Comparison of ENCODE assay signal across 10 cellular contexts in genomic region chr5:96432245-96433065, GRCh38. TPM values are rescaled to one million over a fixed set of nuclear protein-coding genes. Genes with fewer than 3 reads are reported as not detected.
DNase-seq lines count a peak whose midpoint lies in the region; ATAC-seq and TF ChIP-seq lines count a peak whose summit lies in the region.
"Had no signal": no experiment of that assay in that cellular context is flagged by ENCODE, and none has a peak within 500 bp of the region (broad histone marks: within the 10 kb centered on the region; RNA-seq: fewer than 3 reads in every experiment).

No MANE protein-coding gene starts in this region.

- peak overlapping the region; percentile 48 for H3K23ac ChIP-seq in mesendoderm (ENCODE audit: low read length)

- peak overlapping the region; percentile 44 for H3K56ac ChIP-seq in mesendoderm (ENCODE audit: low read length)

- no peaks in the 10 kb centered on the region for H3K36me3 ChIP-seq in BE2C
- H3K36me3 ChIP-seq in mesendoderm (ENCODE audit: control insufficient read depth, insufficient read depth, low read length): no peaks in the 10 kb centered on the region

- no peak overlapping the region for H3K18ac ChIP-seq in mesendoderm (ENCODE audit: low read length)

- H3K79me2 ChIP-seq in mesendoderm (ENCODE audit: control insufficient read depth, insufficient read depth, low read length): no peaks in the 10 kb centered on the region

- H2BK5ac ChIP-seq in mesendoderm (ENCODE audit: low read length): no peak overlapping the region

- ATAC-seq in HG03342 (IDR thresholded peaks at IDR 0.05; ENCODE audit: unreplicated experiment) (peak; percentile 45), HG02885 (IDR thresholded peaks at IDR 0.05; ENCODE audit: poor library complexity, unreplicated experiment) (no peak)

- H3K4me1 ChIP-seq in BE2C (no peaks in the 10 kb centered on the region), mesendoderm (ENCODE audit: control insufficient read depth, low read depth, low read length) (no peaks in the 10 kb centered on the region)

- H3K9me3 ChIP-seq in BE2C: no peaks in the 10 kb centered on the region

- DNase-seq in BE2C (peak; percentile 71), SW480 (ENCODE audit: low spot score) (peak; percentile 42), mesendoderm (peak; percentile 78), putamen (ENCODE audit: low spot score) (no peak), activated gamma-delta T cell treated with Interleukin-2 at 50 U/mL for 16 hours (no peak), mesenteric fat pad (ENCODE audit: low spot score) (no peak)

- no peak overlapping the region for H3K9ac ChIP-seq in mesendoderm (ENCODE audit: low read length)

- peaks cover 13% of the 10 kb centered on the region for H3K27me3 ChIP-seq in BE2C
- peaks cover 6% of the 10 kb centered on the region for H3K27me3 ChIP-seq in mesendoderm (ENCODE audit: insufficient read depth, low read length, poor library complexity)

- TF ChIP-seq CTCF in BE2C (IDR thresholded peaks at IDR 0.05; ENCODE audit: low read depth, low read length): no peak

- H2AK5ac ChIP-seq in mesendoderm (ENCODE audit: low read length): no peak overlapping the region

- no peak overlapping the region for H4K5ac ChIP-seq in mesendoderm (ENCODE audit: low read length)

- peak overlapping the region; percentile 67 for H3K4me3 ChIP-seq in BE2C (ENCODE audit: low read depth, low read length)
- H3K4me3 ChIP-seq in mesendoderm (ENCODE audit: low read length): peak overlapping the region; percentile 61
- H3K4me3 ChIP-seq: skin epidermis had no signal

- H2BK15ac ChIP-seq in mesendoderm (replicated peaks; ENCODE audit: low read depth): no peak overlapping the region

- no peak overlapping the region for H3K4ac ChIP-seq in mesendoderm (ENCODE audit: low read depth, low read length)

- no CpG with 5 or more reads among the region's 38 CpGs for WGBS in mesendoderm (ENCODE audit: extremely low coverage, insufficient coverage, low lambda C conversion rate)

- peak overlapping the region; percentile 99 for H3K4me2 ChIP-seq in mesendoderm (ENCODE audit: low read length)

- no peak overlapping the region for H4K8ac ChIP-seq in mesendoderm (ENCODE audit: low read depth, low read length)

- no peak overlapping the region for H2BK120ac ChIP-seq in mesendoderm (ENCODE audit: low read depth, low read length)

- no peak overlapping the region for H3K27ac ChIP-seq in mesendoderm (ENCODE audit: low read depth, low read length)
- H3K27ac ChIP-seq: skin epidermis had no signal

- H3K79me1 ChIP-seq in mesendoderm (ENCODE audit: low read length): no peaks in the 10 kb centered on the region

RNA-seq across cellular contexts. Expression of gene PCSK1, which starts 0.6 kb away (rescaled TPM):
- polyA plus RNA-seq in BE2C (2012; ENCODE audit: insufficient read depth, insufficient read length, low read depth): 1.5 TPM
- polyA plus RNA-seq in mesendoderm (2013, experiment 1 of 2): 0.52 TPM
- polyA plus RNA-seq in mesendoderm (2013, experiment 2 of 2): 0.50 TPM
- total RNA-seq in mesenteric fat pad: 1.6 TPM
- total RNA-seq: T-helper 2 cell treated with Interferon-gamma antibody and Interleukin-4, amounts not matched to agents 100 ng/mL and 5 ng/mL, for 36 hours had no signal

Comparison
In these comparisons a context has a peak if more than half of its experiments do, and no peak if none do; other contexts are left out.
1. DNase-seq: peak in BE2C (single experiment), SW480 (single experiment) and mesendoderm (single experiment); none in putamen (single experiment), activated gamma-delta T cell treated with Interleukin-2 at 50 U/mL for 16 hours (single experiment) and mesenteric fat pad (single experiment).